Comparison of ENCODE assay signal across 8 cellular contexts in genomic region chr17:58513913-58514794, GRCh38. TPM values are rescaled to one million over a fixed set of nuclear protein-coding genes. Genes with fewer than 3 reads are reported as not detected.
DNase-seq lines count a peak whose midpoint lies in the region; TF ChIP-seq lines count a peak whose summit lies in the region.

Gene MTMR4, minus strand, starts transcription at chr17:58514638. Its CDS starts 231 bp downstream, at chr17:58514407.

- H3K4me1 ChIP-seq in BLaER1 (peaks cover 67% of the 10 kb centered on the region), smooth muscle cell (ENCODE audit: low read depth) (peaks cover 24% of the 10 kb centered on the region)

- H3K36me3 ChIP-seq in BLaER1 (peaks cover 37% of the 10 kb centered on the region), smooth muscle cell (ENCODE audit: low read depth) (no peaks in the 10 kb centered on the region)

- H3K9me3 ChIP-seq in BLaER1, result no peaks in the 10 kb centered on the region
- H3K9me3 ChIP-seq in smooth muscle cell (replicated peaks; ENCODE audit: low read depth), result no peaks in the 10 kb centered on the region

- H3K4me3 ChIP-seq in BLaER1 (peak within 1 kb of the TSS; percentile 94), smooth muscle cell (peak within 1 kb of the TSS; percentile 65)

- H4K20me1 ChIP-seq in BLaER1, result peaks cover 18% of the 10 kb centered on the region
- H4K20me1 ChIP-seq in smooth muscle cell (ENCODE audit: low read depth), result peaks cover 8% of the 10 kb centered on the region

- H3K27me3 ChIP-seq in BLaER1, result no peaks in the 10 kb centered on the region
- no peaks in the 10 kb centered on the region for H3K27me3 ChIP-seq in smooth muscle cell (ENCODE audit: low read depth)

- H3F3A ChIP-seq in smooth muscle cell (ENCODE audit: low read depth), result peaks cover 17% of the 10 kb centered on the region

- H3K79me2 ChIP-seq in smooth muscle cell (ENCODE audit: low read depth), result no peaks in the 10 kb centered on the region

- DNase-seq in HCEC 1CT, result peak; percentile 68
- DNase-seq in NCI-H2227 (lab: John Stamatoyannopoulos, UW; ENCODE audit: unreplicated experiment), result peak; percentile 94
- peak; percentile 33 to 55 (median 44) for DNase-seq in activated CD4-positive, CD25-positive, alpha-beta regulatory T cell (lab: John Stamatoyannopoulos, UW)
- peak in 56 of 61 donors; percentile 27 to 86 (median 70) for DNase-seq in caudate nucleus (lab: John Stamatoyannopoulos, UW)
- peak; percentile 72 for DNase-seq in inferior parietal cortex (ENCODE audit: extremely low spot score)
- peak; percentile 45 for DNase-seq in smooth muscle cell (lab: John Stamatoyannopoulos, UW; ENCODE audit: unreplicated experiment)
- no peak for DNase-seq in GOT3 (lab: John Stamatoyannopoulos, UW)

- peak within 1 kb of the TSS; percentile 91 for H3K4me2 ChIP-seq in BLaER1
- peak within 1 kb of the TSS; percentile 88 for H3K4me2 ChIP-seq in smooth muscle cell

- H3K9ac ChIP-seq in BLaER1, result peak within 1 kb of the TSS; percentile 95
- no peak within 1 kb of the TSS for H3K9ac ChIP-seq in smooth muscle cell (ENCODE audit: low read depth)

- no peak for TF ChIP-seq CTCF in smooth muscle cell (IDR thresholded peaks at IDR 0.05; ENCODE audit: borderline replicate concordance, insufficient read depth, poor library complexity, severe bottlenecking)

- H2AFZ ChIP-seq in smooth muscle cell (ENCODE audit: low read depth), result peak within 1 kb of the TSS; percentile 65

- H3K27ac ChIP-seq in BLaER1 (peak within 1 kb of the TSS; percentile 93), caudate nucleus (ENCODE audit: low read depth, low read length) (peak within 1 kb of the TSS; percentile 68), smooth muscle cell (ENCODE audit: low read depth) (peak within 1 kb of the TSS; percentile 41)

- under 1% methylated on average over 22 of the region's 64 CpGs for WGBS in smooth muscle cell (ENCODE audit: low lambda C conversion rate)

RNA-seq across cellular contexts. Expression of gene MTMR4, which starts in this region (rescaled TPM):
- 25.4 and 45.0 TPM in 2 replicates for total RNA-seq in smooth muscle cell
- 15.8 and 20.6 TPM in 2 replicates for polyA plus RNA-seq in smooth muscle cell

Comparison
In these comparisons a context has a peak if more than half of its experiments do, and no peak if none do; other contexts are left out.
1. H3K27ac ChIP-seq: peak in every context shown above with its lines; median percentile 93 in BLaER1; 68 in caudate nucleus; 41 in smooth muscle cell.